ENCODE assay signal across 24 cellular contexts in the genomic region with DNA sequence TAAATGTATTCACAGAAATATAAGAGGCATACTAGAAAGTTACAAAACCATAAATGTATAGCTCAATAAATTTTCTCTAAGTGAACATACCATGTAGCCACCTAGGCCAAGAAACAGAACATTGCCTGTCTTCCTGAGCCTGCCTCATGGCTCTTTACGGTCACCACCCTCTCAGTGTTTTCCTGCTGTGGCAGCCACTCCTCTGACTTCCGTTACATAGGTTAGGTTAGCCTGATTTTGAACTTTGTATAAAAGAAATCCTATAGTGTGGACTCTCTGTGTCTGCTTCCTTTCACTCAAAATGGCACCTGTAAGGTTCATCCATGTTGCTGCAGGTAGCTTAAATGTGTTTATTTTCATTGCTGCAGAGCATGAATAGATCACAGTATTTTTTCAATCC. TPM values are rescaled to one million over a fixed set of nuclear protein-coding genes. Genes with fewer than 3 reads are reported as not detected.
DNase-seq lines count a peak whose midpoint lies in the region; ATAC-seq and TF ChIP-seq lines count a peak whose summit lies in the region.
"Had no signal": no experiment of that assay in that cellular context is flagged by ENCODE, and none has a peak within 500 bp of the region (broad histone marks: within the 10 kb centered on the region; RNA-seq: fewer than 3 reads in every experiment).

No MANE protein-coding gene starts in this region.

- no peaks in the 10 kb centered on the region for H3K9me2 ChIP-seq in Loucy (replicated peaks; ENCODE audit: low read depth, low read length)

- H3K4me1 ChIP-seq in Loucy (ENCODE audit: insufficient read depth, low read length, poor library complexity, severe bottlenecking) = peaks cover 2% of the 10 kb centered on the region
- peaks cover 2% of the 10 kb centered on the region for H3K4me1 ChIP-seq in thymus (ENCODE audit: control insufficient read depth, insufficient read depth, low read length)

- no peaks in the 10 kb centered on the region for H3K79me2 ChIP-seq in Loucy (ENCODE audit: insufficient read depth, low read length)

- no peak overlapping the region for H3K4me3 Mint-ChIP-seq in activated CD8-positive, alpha-beta T cell treated with anti-CD3 and anti-CD28 coated beads, Interleukin-2, amount 10 ng/mL, durations not matched to agents 7 days and 5 days
- H3K4me3 Mint-ChIP-seq in activated CD8-positive, alpha-beta T cell treated with anti-CD3 and anti-CD28 coated beads for 36 hours = no peak overlapping the region
- H3K4me3 Mint-ChIP-seq in progenitor cell of endocrine pancreas (ENCODE audit: low read depth) = no peak overlapping the region
- H3K4me3 Mint-ChIP-seq: CD14-positive monocyte had no signal

- peak overlapping the region; percentile 7 to 100 (median 95) for H3K27ac ChIP-seq in dorsolateral prefrontal cortex
- H3K27ac ChIP-seq in thymus (ENCODE audit: low read depth) = peak overlapping the region; percentile 5

- CTCF ChIA-PET in activated CD8-positive, alpha-beta T cell treated with anti-CD3 and anti-CD28 coated beads, Interleukin-2, amount 10 ng/mL, durations not matched to agents 7 days and 5 days (lab: Charles Lee) = interaction anchor here (1.3 to 3.9 kb wide), 4 partner anchors 10 to 180 kb away, joined by 3 to 26 read pairs (median 6); partner anchors contain the start of gene ST3GAL5
- CTCF ChIA-PET in activated CD8-positive, alpha-beta T cell treated with anti-CD3 and anti-CD28 coated beads for 36 hours (lab: Charles Lee) = interaction anchor here (0.7 to 3.2 kb wide), 6 partner anchors 12 to 180 kb away, joined by 3 to 19 read pairs (median 4); partner anchors contain the start of gene ST3GAL5

- no peak overlapping the region for H3K9ac ChIP-seq in Loucy (ENCODE audit: low read depth, low read length, poor library complexity, severe bottlenecking)

- peaks cover 37% of the 10 kb centered on the region for H3K4me1 Mint-ChIP-seq in activated CD8-positive, alpha-beta T cell treated with anti-CD3 and anti-CD28 coated beads, Interleukin-2, amount 10 ng/mL, durations not matched to agents 7 days and 5 days (ENCODE audit: low read depth)
- peaks cover 27% of the 10 kb centered on the region for H3K4me1 Mint-ChIP-seq in activated CD8-positive, alpha-beta T cell treated with anti-CD3 and anti-CD28 coated beads for 36 hours (ENCODE audit: low read depth)
- peaks cover under 1% of the 10 kb centered on the region for H3K4me1 Mint-ChIP-seq in progenitor cell of endocrine pancreas (ENCODE audit: low read depth)

- peak; percentile 58 for ATAC-seq in activated CD8-positive, alpha-beta T cell treated with anti-CD3 and anti-CD28 coated beads, Interleukin-2, amount 10 ng/mL, durations not matched to agents 7 days and 5 days
- no peak for ATAC-seq in activated CD8-positive, alpha-beta T cell treated with anti-CD3 and anti-CD28 coated beads for 36 hours
- no peak for ATAC-seq in GM18511 (IDR thresholded peaks at IDR 0.05; ENCODE audit: unreplicated experiment)
- ATAC-seq: GM12878, HCT116 had no signal

- H3K9me3 Mint-ChIP-seq in activated CD8-positive, alpha-beta T cell treated with anti-CD3 and anti-CD28 coated beads, Interleukin-2, amount 10 ng/mL, durations not matched to agents 7 days and 5 days (ENCODE audit: insufficient read depth) = peaks cover 16% of the 10 kb centered on the region
- peaks cover 5% of the 10 kb centered on the region for H3K9me3 Mint-ChIP-seq in activated CD8-positive, alpha-beta T cell treated with anti-CD3 and anti-CD28 coated beads for 36 hours
- no peaks in the 10 kb centered on the region for H3K9me3 Mint-ChIP-seq in progenitor cell of endocrine pancreas (ENCODE audit: low read depth)

- H2AFZ ChIP-seq in Loucy (ENCODE audit: low read length) = 0 out of 2 replicates have a peak overlapping the region, but pooled peaks have one; percentile 26

- H3K4me2 ChIP-seq in Loucy (ENCODE audit: low read depth, low read length, poor library complexity, severe bottlenecking) = no peak overlapping the region

- no peaks in the 10 kb centered on the region for H4K20me1 ChIP-seq in Loucy (ENCODE audit: insufficient read depth, low read length, poor library complexity, severe bottlenecking)

- peaks cover 9% of the 10 kb centered on the region for H3K36me3 Mint-ChIP-seq in activated CD8-positive, alpha-beta T cell treated with anti-CD3 and anti-CD28 coated beads, Interleukin-2, amount 10 ng/mL, durations not matched to agents 7 days and 5 days (ENCODE audit: low read depth)
- peaks cover 1% of the 10 kb centered on the region for H3K36me3 Mint-ChIP-seq in activated CD8-positive, alpha-beta T cell treated with anti-CD3 and anti-CD28 coated beads for 36 hours (ENCODE audit: low read depth)
- no peaks in the 10 kb centered on the region for H3K36me3 Mint-ChIP-seq in progenitor cell of endocrine pancreas (ENCODE audit: insufficient read depth)

- POLR2A ChIA-PET in activated CD8-positive, alpha-beta T cell treated with anti-CD3 and anti-CD28 coated beads, Interleukin-2, amount 10 ng/mL, durations not matched to agents 7 days and 5 days (lab: Charles Lee) = no interaction called here
- POLR2A ChIA-PET in activated CD8-positive, alpha-beta T cell treated with anti-CD3 and anti-CD28 coated beads for 36 hours (lab: Charles Lee) = interaction anchor here (1.3 kb wide), 1 partner anchor 19 kb away, joined by 3 read pairs; no protein-coding TSS in a partner anchor

- H3K27me3 ChIP-seq in Loucy (ENCODE audit: insufficient read depth, low read length, poor library complexity, severe bottlenecking) (no peaks in the 10 kb centered on the region), dorsolateral prefrontal cortex (no peaks in the 10 kb centered on the region), thymus (ENCODE audit: control insufficient read depth, insufficient read depth) (no peaks in the 10 kb centered on the region)

- intact Hi-C loops in activated CD8-positive, alpha-beta T cell treated with anti-CD3 and anti-CD28 coated beads for 36 hours (cut with micrococcal nuclease) = no loop called here
- intact Hi-C loops in dorsolateral prefrontal cortex (cut with DNase I) = no loop called here

- no peak for DNase-seq in activated CD8-positive, alpha-beta T cell treated with anti-CD3 and anti-CD28 coated beads, Interleukin-2, amount 10 ng/mL, durations not matched to agents 7 days and 5 days
- no peak for DNase-seq in activated CD8-positive, alpha-beta T cell treated with anti-CD3 and anti-CD28 coated beads for 36 hours
- DNase-seq in dorsolateral prefrontal cortex (no peak), progenitor cell of endocrine pancreas (ENCODE audit: low spot score, unreplicated experiment) (no peak), NCI-H2196 (lab: John Stamatoyannopoulos, UW; ENCODE audit: unreplicated experiment) (no peak)
- DNase-seq: 8988T; Calu3; DMS53; EL; GOT3; Kasumi-1; MM.1S; NCI-H1092; NCI-H1436 treated with DMSO at 0.1 percent for 48 hours; NCI-H2081 treated with DMSO at 0.1 percent for 48 hours; NK-92 treated with Interleukin-12 subunit alpha and Interleukin-12 subunit beta, amount 100 ng/mL, for 24 hours; Right ventricle myocardium superior had no signal

- H3K36me3 ChIP-seq in Loucy (ENCODE audit: insufficient read depth, low read length) (no peaks in the 10 kb centered on the region), thymus (ENCODE audit: control insufficient read depth, insufficient read depth) (no peaks in the 10 kb centered on the region)

- H3K4me3 ChIP-seq in Loucy (ENCODE audit: low read length, poor library complexity, severe bottlenecking) = no peak overlapping the region
- H3K4me3 ChIP-seq in dorsolateral prefrontal cortex = no peak overlapping the region
- no peak overlapping the region for H3K4me3 ChIP-seq in thymus (ENCODE audit: low read length)
- H3K4me3 ChIP-seq: GM12878 had no signal

- 94% methylated on average over 2 of the region's 2 CpGs for WGBS in thymus

- H3F3A ChIP-seq in Loucy (ENCODE audit: low read depth) = no peaks in the 10 kb centered on the region

- no peak for TF ChIP-seq CTCF in activated CD8-positive, alpha-beta T cell treated with anti-CD3 and anti-CD28 coated beads for 36 hours (IDR thresholded peaks at IDR 0.05)
- no peak for TF ChIP-seq CTCF in Loucy (conservative IDR thresholded peaks at IDR 0.05; ENCODE audit: low read length)
- no peak for TF ChIP-seq CTCF in dorsolateral prefrontal cortex (IDR thresholded peaks at IDR 0.05 in 54 of 56, conservative IDR thresholded peaks at IDR 0.05 in 2 of 56; ENCODE audit: low read depth in 1 of 56, partially characterized antibody in 56 of 56)
- TF ChIP-seq CTCF in progenitor cell of endocrine pancreas (IDR thresholded peaks at IDR 0.05; ENCODE audit: unreplicated experiment) = no peak

- no peaks in the 10 kb centered on the region for H3K27me3 Mint-ChIP-seq in activated CD8-positive, alpha-beta T cell treated with anti-CD3 and anti-CD28 coated beads, Interleukin-2, amount 10 ng/mL, durations not matched to agents 7 days and 5 days (ENCODE audit: low read depth)
- H3K27me3 Mint-ChIP-seq in activated CD8-positive, alpha-beta T cell treated with anti-CD3 and anti-CD28 coated beads for 36 hours = no peaks in the 10 kb centered on the region
- peaks cover under 1% of the 10 kb centered on the region for H3K27me3 Mint-ChIP-seq in progenitor cell of endocrine pancreas
- H3K27me3 Mint-ChIP-seq: IgD-negative memory B cell had no signal

- H3K27ac Mint-ChIP-seq in activated CD8-positive, alpha-beta T cell treated with anti-CD3 and anti-CD28 coated beads, Interleukin-2, amount 10 ng/mL, durations not matched to agents 7 days and 5 days = peak overlapping the region; percentile 58
- no peak overlapping the region for H3K27ac Mint-ChIP-seq in activated CD8-positive, alpha-beta T cell treated with anti-CD3 and anti-CD28 coated beads for 36 hours
- no peak overlapping the region for H3K27ac Mint-ChIP-seq in progenitor cell of endocrine pancreas
- H3K27ac Mint-ChIP-seq: IgD-negative memory B cell had no signal

- no peaks in the 10 kb centered on the region for H3K9me3 ChIP-seq in Loucy (ENCODE audit: insufficient read depth, low read depth, low read length)
- H3K9me3 ChIP-seq in thymus (ENCODE audit: control insufficient read depth) = no peaks in the 10 kb centered on the region

RNA-seq across cellular contexts. Expression of gene ST3GAL5, which starts 11.6 kb away (rescaled TPM):
- 10 to 100 TPM; 43.4 to 46.7 TPM for total RNA-seq in activated CD8-positive, alpha-beta T cell treated with anti-CD3 and anti-CD28 coated beads, Interleukin-2, amount 10 ng/mL, durations not matched to agents 7 days and 5 days
- total RNA-seq in activated CD8-positive, alpha-beta T cell treated with anti-CD3 and anti-CD28 coated beads for 36 hours = 10 to 100 TPM; 21.1 to 21.5 TPM
- 100 to 1,000 TPM in 11 of 120 experiments, 10 to 100 TPM in 109; 56.0 to 109 (median 86.7) TPM for total RNA-seq in dorsolateral prefrontal cortex
- polyA plus RNA-seq in thymus = 39.2 TPM
- total RNA-seq in progenitor cell of endocrine pancreas = 27.3 and 32.5 TPM in 2 replicates
